In genomic region chr17:16298140-16298662, GRCh38 we compare ENCODE assay signal across 1 cellular context.
TF ChIP-seq lines count a peak whose summit lies in the region.

No MANE protein-coding gene starts in this region.

TF ChIP-seq in HepG2, 621 proteins besides CTCF, POLR2A, EP300 and RAD21 (continued from another document and continues in another):
- 0 out of 2 replicates have a peak, but pooled peaks have one; percentile 21 for TF ChIP-seq SOX13 (IDR thresholded peaks at IDR 0.05)
- peak in 1 of 2 experiments; percentile 66; a peak in 2 of 4 replicates for TF ChIP-seq SOX13 (CRISPR knock-in tag; conservative IDR thresholded peaks at IDR 0.05 in 1 of 2, IDR thresholded peaks at IDR 0.05 in 1 of 2)
- 0 out of 2 replicates have a peak, but pooled peaks have one; percentile 58 for TF ChIP-seq HOXD1 (CRISPR knock-in tag; IDR thresholded peaks at IDR 0.05)
- peak; percentile 82 for TF ChIP-seq ZEB1 (IDR thresholded peaks at IDR 0.05; ENCODE audit: insufficient replicate concordance, low read depth)
- TF ChIP-seq RXRB (CRISPR knock-in tag; IDR thresholded peaks at IDR 0.05; ENCODE audit: borderline replicate concordance): peak; percentile 65; the same call in 1 of the 2 replicates
- peak; percentile 10; the same call in 1 of the 2 replicates for TF ChIP-seq SAP130 (CRISPR knock-in tag; IDR thresholded peaks at IDR 0.05; ENCODE audit: low read depth)
- TF ChIP-seq ZNF121 (CRISPR knock-in tag; IDR thresholded peaks at IDR 0.05): no peak
- 0 out of 2 replicates have a peak, but pooled peaks have one; percentile 11 for TF ChIP-seq NKX3-1 (CRISPR knock-in tag; IDR thresholded peaks at IDR 0.05)
- no peak for TF ChIP-seq DDIT3 (CRISPR knock-in tag; IDR thresholded peaks at IDR 0.05)
- TF ChIP-seq TSC22D2 (CRISPR knock-in tag; IDR thresholded peaks at IDR 0.05; ENCODE audit: borderline replicate concordance): no peak
- no peak for TF ChIP-seq ZBTB25 (CRISPR knock-in tag; IDR thresholded peaks at IDR 0.05)
- TF ChIP-seq EED (CRISPR knock-in tag; IDR thresholded peaks at IDR 0.05): no peak
- peak; percentile 28; the same call in 1 of the 2 replicates for TF ChIP-seq ZNF281 (CRISPR knock-in tag; IDR thresholded peaks at IDR 0.05; ENCODE audit: borderline replicate concordance)
- peak; percentile 55; the same call in 1 of the 2 replicates for TF ChIP-seq TOPORS (CRISPR knock-in tag; IDR thresholded peaks at IDR 0.05)
- peak; percentile 68 for TF ChIP-seq GATAD2A (CRISPR knock-in tag; IDR thresholded peaks at IDR 0.05)
- TF ChIP-seq ZKSCAN8 (CRISPR knock-in tag; IDR thresholded peaks at IDR 0.05; ENCODE audit: borderline replicate concordance): no peak
- peak; percentile 90 for TF ChIP-seq ZKSCAN5 (CRISPR knock-in tag; IDR thresholded peaks at IDR 0.05)
- TF ChIP-seq SNAPC2 (CRISPR knock-in tag; IDR thresholded peaks at IDR 0.05): 0 out of 2 replicates have a peak, but pooled peaks have one; percentile 42
- peak; percentile 14 for TF ChIP-seq XRCC5 (optimal IDR thresholded peaks at IDR 0.05; ENCODE audit: low read length)
- peak; percentile 52; the same call in 1 of the 2 replicates for TF ChIP-seq ZBTB34 (CRISPR knock-in tag; IDR thresholded peaks at IDR 0.05)
- peak; percentile 45; the same call in 1 of the 2 replicates for TF ChIP-seq ZNF772 (CRISPR knock-in tag; IDR thresholded peaks at IDR 0.05)
- TF ChIP-seq ZNF264 (CRISPR knock-in tag; IDR thresholded peaks at IDR 0.05): peak; percentile 53; the same call in 1 of the 2 replicates
- TF ChIP-seq FOXA3 (CRISPR knock-in tag; IDR thresholded peaks at IDR 0.05): peak; percentile 34
- TF ChIP-seq CREM (IDR thresholded peaks at IDR 0.05): peak; percentile 79
- TF ChIP-seq CREM (CRISPR knock-in tag; IDR thresholded peaks at IDR 0.05): no peak
- TF ChIP-seq ZZZ3 (CRISPR knock-in tag; IDR thresholded peaks at IDR 0.05; ENCODE audit: borderline replicate concordance): peak; percentile 36; the same call in 1 of the 2 replicates
- TF ChIP-seq GABPA (IDR thresholded peaks at IDR 0.05; ENCODE audit: low read depth, low read length): no peak
- TF ChIP-seq GABPA (CRISPR knock-in tag; IDR thresholded peaks at IDR 0.05; ENCODE audit: low read depth): 0 out of 2 replicates have a peak, but pooled peaks have one; percentile 19
- TF ChIP-seq ERF (CRISPR knock-in tag; IDR thresholded peaks at IDR 0.05): 0 out of 2 replicates have a peak, but pooled peaks have one; percentile 20
- TF ChIP-seq REPIN1 (CRISPR knock-in tag; IDR thresholded peaks at IDR 0.05; ENCODE audit: borderline replicate concordance, low read depth): peak; percentile 76
- peak; percentile 58 for TF ChIP-seq RARA (CRISPR knock-in tag; IDR thresholded peaks at IDR 0.05)
- no peak; the same call in 1 of the 2 replicates for TF ChIP-seq ZNF703 (CRISPR knock-in tag; IDR thresholded peaks at IDR 0.05; ENCODE audit: borderline replicate concordance)
- no peak for TF ChIP-seq E2F5 (CRISPR knock-in tag; conservative IDR thresholded peaks at IDR 0.05)
- no peak; the same call in 1 of the 2 replicates for TF ChIP-seq BORCS8-MEF2B (CRISPR knock-in tag; IDR thresholded peaks at IDR 0.05)
- TF ChIP-seq ZFP36L1 (CRISPR knock-in tag; IDR thresholded peaks at IDR 0.05): 0 out of 2 replicates have a peak, but pooled peaks have one; percentile 33
- TF ChIP-seq HNRNPK (IDR thresholded peaks at IDR 0.05; ENCODE audit: low read depth, low read length, poor library complexity, severe bottlenecking): no peak
- TF ChIP-seq FOSL2 (CRISPR knock-in tag; IDR thresholded peaks at IDR 0.05): peak; percentile 22; the same call in 1 of the 2 replicates
- peak; percentile 51 to 55; a peak in 2 of 4 replicates for TF ChIP-seq NR2F1 (CRISPR knock-in tag; IDR thresholded peaks at IDR 0.05)
- TF ChIP-seq ETS1 (CRISPR knock-in tag; IDR thresholded peaks at IDR 0.05): no peak
- TF ChIP-seq ZNF234 (CRISPR knock-in tag; conservative IDR thresholded peaks at IDR 0.05): no peak
- 0 out of 2 replicates have a peak, but pooled peaks have one; percentile 35 for TF ChIP-seq MYPOP (CRISPR knock-in tag; IDR thresholded peaks at IDR 0.05)
- 0 out of 2 replicates have a peak, but pooled peaks have one; percentile 13 for TF ChIP-seq ZNF629 (CRISPR knock-in tag; conservative IDR thresholded peaks at IDR 0.05)
- TF ChIP-seq FOXP4 (CRISPR knock-in tag; IDR thresholded peaks at IDR 0.05): peak; percentile 82
- peak; percentile 98 for TF ChIP-seq HNF4G (IDR thresholded peaks at IDR 0.05; ENCODE audit: borderline replicate concordance, low read depth, low read length)
- TF ChIP-seq HNF4G (CRISPR knock-in tag; IDR thresholded peaks at IDR 0.05; ENCODE audit: borderline replicate concordance, low read depth): peak; percentile 94; the same call in 1 of the 2 replicates
- TF ChIP-seq KLF16 (CRISPR knock-in tag; IDR thresholded peaks at IDR 0.05): peak in 1 of 2 experiments; percentile 40; a peak in 1 of 4 replicates
- TF ChIP-seq ZNF431 (CRISPR knock-in tag; IDR thresholded peaks at IDR 0.05; ENCODE audit: borderline replicate concordance, low read depth): 0 out of 2 replicates have a peak, but pooled peaks have one; percentile 4
- 0 out of 2 replicates have a peak, but pooled peaks have one; percentile 18 for TF ChIP-seq GABPB1 (CRISPR knock-in tag; IDR thresholded peaks at IDR 0.05)
- TF ChIP-seq REXO4 (CRISPR knock-in tag; IDR thresholded peaks at IDR 0.05; ENCODE audit: borderline replicate concordance): no peak
- TF ChIP-seq GATA4 (IDR thresholded peaks at IDR 0.05; ENCODE audit: borderline replicate concordance, low read depth): 0 out of 2 replicates have a peak, but pooled peaks have one; percentile 78
- TF ChIP-seq NR2F2 (IDR thresholded peaks at IDR 0.05; ENCODE audit: borderline replicate concordance, low read depth): peak; percentile 84
- TF ChIP-seq ATF4 (CRISPR knock-in tag; IDR thresholded peaks at IDR 0.05): 0 out of 4 replicates have a peak, but pooled peaks of 1 of the 2 experiments have one; percentile 6
- TF ChIP-seq PRMT3 (CRISPR knock-in tag; IDR thresholded peaks at IDR 0.05; ENCODE audit: borderline replicate concordance, low read depth): no peak
- no peak for TF ChIP-seq MTF2 (CRISPR knock-in tag; IDR thresholded peaks at IDR 0.05; ENCODE audit: borderline replicate concordance)
- TF ChIP-seq TERF1 (CRISPR knock-in tag; IDR thresholded peaks at IDR 0.05): no peak
- no peak for TF ChIP-seq ZBTB43 (CRISPR knock-in tag; conservative IDR thresholded peaks at IDR 0.05)
